In the genomic region with DNA sequence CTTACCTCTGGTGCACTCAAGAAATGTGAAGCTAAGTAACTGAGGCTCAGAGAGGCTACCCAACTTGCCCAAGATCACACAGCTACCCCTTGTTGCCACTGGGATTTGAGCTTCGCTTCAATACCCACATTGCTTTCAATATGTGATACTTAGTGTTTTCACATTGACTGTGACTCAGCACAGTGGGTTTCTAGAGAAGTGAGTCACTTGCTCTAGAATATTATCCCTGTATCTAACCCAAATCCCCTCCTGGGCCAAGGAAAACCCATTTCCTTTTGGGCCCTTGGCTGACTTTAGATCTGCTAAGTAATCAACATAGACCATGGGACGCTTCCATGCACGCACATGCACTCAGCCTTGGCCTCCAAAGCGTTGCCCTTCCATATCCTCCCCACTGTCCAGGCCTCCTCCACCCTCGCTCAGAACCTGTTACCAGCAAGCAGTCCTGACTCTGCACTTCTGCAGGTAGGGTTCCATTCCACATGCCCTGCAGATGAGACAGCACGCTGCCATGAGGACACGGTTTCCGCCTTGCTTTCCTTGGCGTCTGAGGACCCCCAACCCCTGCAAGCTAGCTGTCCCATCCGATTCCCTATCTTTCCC, we compare ENCODE assay signal across 17 cellular contexts.
DNase-seq lines count a peak whose midpoint lies in the region; ATAC-seq, FAIRE-seq and TF ChIP-seq lines count a peak whose summit lies in the region.
"Had no signal": no experiment of that assay in that cellular context is flagged by ENCODE, and none has a peak within 500 bp of the region (broad histone marks: within the 10 kb centered on the region; RNA-seq: fewer than 3 reads in every experiment).

No MANE protein-coding gene starts in this region.

- peak; percentile 77 for ATAC-seq in activated CD8-positive, alpha-beta T cell treated with anti-CD3 and anti-CD28 coated beads for 36 hours
- no peak for ATAC-seq in activated CD8-positive, alpha-beta T cell treated with anti-CD3 and anti-CD28 coated beads, Interleukin-2, amount 10 ng/mL, durations not matched to agents 7 days and 5 days
- ATAC-seq in stimulated activated effector memory CD8-positive, alpha-beta T cell treated with anti-CD3 and anti-CD28 coated beads, Interleukin-12 subunit alpha, Interleukin-12 subunit beta, amount 100 ng/mL, for 72 hours, result peak; percentile 69
- ATAC-seq in GM21367 (IDR thresholded peaks at IDR 0.05; ENCODE audit: unreplicated experiment), result no peak
- ATAC-seq: effector memory CD8-positive, alpha-beta T cell had no signal

- no peak overlapping the region for H3K27ac Mint-ChIP-seq in activated CD8-positive, alpha-beta T cell treated with anti-CD3 and anti-CD28 coated beads for 36 hours
- no peak overlapping the region for H3K27ac Mint-ChIP-seq in activated CD8-positive, alpha-beta T cell treated with anti-CD3 and anti-CD28 coated beads, Interleukin-2, amount 10 ng/mL, durations not matched to agents 7 days and 5 days
- no peak overlapping the region for H3K27ac Mint-ChIP-seq in stimulated activated effector memory CD8-positive, alpha-beta T cell treated with anti-CD3 and anti-CD28 coated beads, Interleukin-12 subunit alpha, Interleukin-12 subunit beta, amount 100 ng/mL, for 72 hours
- H3K27ac Mint-ChIP-seq: activated naive CD4-positive, alpha-beta T cell treated with anti-CD3 and anti-CD28 coated beads, Interleukin-2, amount 50 U/mL, for 24 hours; effector memory CD8-positive, alpha-beta T cell; nephron had no signal

- no peak overlapping the region for H3K4me3 Mint-ChIP-seq in activated CD8-positive, alpha-beta T cell treated with anti-CD3 and anti-CD28 coated beads for 36 hours
- no peak overlapping the region for H3K4me3 Mint-ChIP-seq in activated CD8-positive, alpha-beta T cell treated with anti-CD3 and anti-CD28 coated beads, Interleukin-2, amount 10 ng/mL, durations not matched to agents 7 days and 5 days
- H3K4me3 Mint-ChIP-seq in stimulated activated effector memory CD8-positive, alpha-beta T cell treated with anti-CD3 and anti-CD28 coated beads, Interleukin-12 subunit alpha, Interleukin-12 subunit beta, amount 100 ng/mL, for 72 hours, result no peak overlapping the region
- H3K4me3 Mint-ChIP-seq: activated naive CD4-positive, alpha-beta T cell treated with anti-CD3 and anti-CD28 coated beads, Interleukin-2, amount 50 U/mL, for 24 hours; effector memory CD8-positive, alpha-beta T cell; nephron had no signal

- CTCF ChIA-PET in activated CD8-positive, alpha-beta T cell treated with anti-CD3 and anti-CD28 coated beads for 36 hours (lab: Charles Lee), result no interaction called here
- CTCF ChIA-PET in activated CD8-positive, alpha-beta T cell treated with anti-CD3 and anti-CD28 coated beads, Interleukin-2, amount 10 ng/mL, durations not matched to agents 7 days and 5 days (lab: Charles Lee), result no interaction called here

- POLR2A ChIA-PET in activated CD8-positive, alpha-beta T cell treated with anti-CD3 and anti-CD28 coated beads for 36 hours (lab: Charles Lee), result no interaction called here
- POLR2A ChIA-PET in activated CD8-positive, alpha-beta T cell treated with anti-CD3 and anti-CD28 coated beads, Interleukin-2, amount 10 ng/mL, durations not matched to agents 7 days and 5 days (lab: Charles Lee), result no interaction called here

- peak; percentile 10 for DNase-seq in activated CD8-positive, alpha-beta T cell treated with anti-CD3 and anti-CD28 coated beads for 36 hours
- DNase-seq in activated CD8-positive, alpha-beta T cell treated with anti-CD3 and anti-CD28 coated beads, Interleukin-2, amount 10 ng/mL, durations not matched to agents 7 days and 5 days, result no peak
- DNase-seq in RCC 7860 (ENCODE audit: low spot score) (peak; percentile 83), epithelial cell of prostate (ENCODE audit: low read depth, low spot score) (peak; percentile 10), NCI-H69 (lab: John Stamatoyannopoulos, UW) (no peak), NCI-H128 (lab: John Stamatoyannopoulos, UW; ENCODE audit: unreplicated experiment) (no peak)
- no peak for DNase-seq in stimulated activated effector memory CD8-positive, alpha-beta T cell treated with anti-CD3 and anti-CD28 coated beads, Interleukin-12 subunit alpha, Interleukin-12 subunit beta, amount 100 ng/mL, for 72 hours (ENCODE audit: low spot score in 2 of 2)
- DNase-seq: activated CD4-positive, alpha-beta T cell treated with anti-CD3 and anti-CD28 coated beads for 4 hours; effector memory CD8-positive, alpha-beta T cell; left ventricle myocardium superior; MV-4-11; NCI-H2227 treated with DMSO at 0.1 percent for 48 hours had no signal

- FAIRE-seq in RCC 7860 (lab: Jason Lieb, UNC), result no peak

- no peak for TF ChIP-seq CTCF in activated CD8-positive, alpha-beta T cell treated with anti-CD3 and anti-CD28 coated beads for 36 hours (IDR thresholded peaks at IDR 0.05)

- no peaks in the 10 kb centered on the region for H3K9me3 Mint-ChIP-seq in activated CD8-positive, alpha-beta T cell treated with anti-CD3 and anti-CD28 coated beads for 36 hours
- no peaks in the 10 kb centered on the region for H3K9me3 Mint-ChIP-seq in activated CD8-positive, alpha-beta T cell treated with anti-CD3 and anti-CD28 coated beads, Interleukin-2, amount 10 ng/mL, durations not matched to agents 7 days and 5 days (ENCODE audit: insufficient read depth)
- no peaks in the 10 kb centered on the region for H3K9me3 Mint-ChIP-seq in stimulated activated effector memory CD8-positive, alpha-beta T cell treated with anti-CD3 and anti-CD28 coated beads, Interleukin-12 subunit alpha, Interleukin-12 subunit beta, amount 100 ng/mL, for 72 hours
- H3K9me3 Mint-ChIP-seq: activated naive CD4-positive, alpha-beta T cell treated with anti-CD3 and anti-CD28 coated beads, Interleukin-2, amount 50 U/mL, for 24 hours; effector memory CD8-positive, alpha-beta T cell; nephron had no signal

- intact Hi-C loops in activated CD8-positive, alpha-beta T cell treated with anti-CD3 and anti-CD28 coated beads for 36 hours (cut with micrococcal nuclease), result no loop called here

- no peaks in the 10 kb centered on the region for H3K36me3 Mint-ChIP-seq in activated CD8-positive, alpha-beta T cell treated with anti-CD3 and anti-CD28 coated beads for 36 hours (ENCODE audit: low read depth)
- H3K36me3 Mint-ChIP-seq in activated CD8-positive, alpha-beta T cell treated with anti-CD3 and anti-CD28 coated beads, Interleukin-2, amount 10 ng/mL, durations not matched to agents 7 days and 5 days (ENCODE audit: low read depth), result no peaks in the 10 kb centered on the region
- H3K36me3 Mint-ChIP-seq in stimulated activated effector memory CD8-positive, alpha-beta T cell treated with anti-CD3 and anti-CD28 coated beads, Interleukin-12 subunit alpha, Interleukin-12 subunit beta, amount 100 ng/mL, for 72 hours, result no peaks in the 10 kb centered on the region
- H3K36me3 Mint-ChIP-seq: activated naive CD4-positive, alpha-beta T cell treated with anti-CD3 and anti-CD28 coated beads, Interleukin-2, amount 50 U/mL, for 24 hours had no signal

- H3K27ac ChIP-seq in epithelial cell of prostate, result no peak overlapping the region
- H3K27ac ChIP-seq: skin epidermis, tibial nerve had no signal

- peaks cover 7% of the 10 kb centered on the region for H3K4me1 Mint-ChIP-seq in activated CD8-positive, alpha-beta T cell treated with anti-CD3 and anti-CD28 coated beads for 36 hours (ENCODE audit: low read depth)
- H3K4me1 Mint-ChIP-seq in activated CD8-positive, alpha-beta T cell treated with anti-CD3 and anti-CD28 coated beads, Interleukin-2, amount 10 ng/mL, durations not matched to agents 7 days and 5 days (ENCODE audit: low read depth), result peaks cover 11% of the 10 kb centered on the region
- peaks cover under 1% of the 10 kb centered on the region for H3K4me1 Mint-ChIP-seq in stimulated activated effector memory CD8-positive, alpha-beta T cell treated with anti-CD3 and anti-CD28 coated beads, Interleukin-12 subunit alpha, Interleukin-12 subunit beta, amount 100 ng/mL, for 72 hours
- H3K4me1 Mint-ChIP-seq: activated naive CD4-positive, alpha-beta T cell treated with anti-CD3 and anti-CD28 coated beads, Interleukin-2, amount 50 U/mL, for 24 hours had no signal

- no peaks in the 10 kb centered on the region for H3K27me3 Mint-ChIP-seq in activated CD8-positive, alpha-beta T cell treated with anti-CD3 and anti-CD28 coated beads for 36 hours
- H3K27me3 Mint-ChIP-seq in activated CD8-positive, alpha-beta T cell treated with anti-CD3 and anti-CD28 coated beads, Interleukin-2, amount 10 ng/mL, durations not matched to agents 7 days and 5 days (ENCODE audit: low read depth), result peaks cover 5% of the 10 kb centered on the region
- H3K27me3 Mint-ChIP-seq: activated naive CD4-positive, alpha-beta T cell treated with anti-CD3 and anti-CD28 coated beads, Interleukin-2, amount 50 U/mL, for 24 hours had no signal

Comparison
In these comparisons a context has a peak if more than half of its experiments do, and no peak if none do; other contexts are left out.
1. ATAC-seq: peak in activated CD8-positive, alpha-beta T cell treated with anti-CD3 and anti-CD28 coated beads for 36 hours (single experiment) and stimulated activated effector memory CD8-positive, alpha-beta T cell treated with anti-CD3 and anti-CD28 coated beads, Interleukin-12 subunit alpha, Interleukin-12 subunit beta, amount 100 ng/mL, for 72 hours (single experiment); none in activated CD8-positive, alpha-beta T cell treated with anti-CD3 and anti-CD28 coated beads, Interleukin-2, amount 10 ng/mL, durations not matched to agents 7 days and 5 days (single experiment) and GM21367 (single experiment).
2. DNase-seq: peak in activated CD8-positive, alpha-beta T cell treated with anti-CD3 and anti-CD28 coated beads for 36 hours (single experiment), RCC 7860 (single experiment) and epithelial cell of prostate (single experiment); none in activated CD8-positive, alpha-beta T cell treated with anti-CD3 and anti-CD28 coated beads, Interleukin-2, amount 10 ng/mL, durations not matched to agents 7 days and 5 days (single experiment), stimulated activated effector memory CD8-positive, alpha-beta T cell treated with anti-CD3 and anti-CD28 coated beads, Interleukin-12 subunit alpha, Interleukin-12 subunit beta, amount 100 ng/mL, for 72 hours (0 of 2), NCI-H69 (single experiment) and NCI-H128 (single experiment).